ENCODE assay signal across 26 cellular contexts in the genomic region with DNA sequence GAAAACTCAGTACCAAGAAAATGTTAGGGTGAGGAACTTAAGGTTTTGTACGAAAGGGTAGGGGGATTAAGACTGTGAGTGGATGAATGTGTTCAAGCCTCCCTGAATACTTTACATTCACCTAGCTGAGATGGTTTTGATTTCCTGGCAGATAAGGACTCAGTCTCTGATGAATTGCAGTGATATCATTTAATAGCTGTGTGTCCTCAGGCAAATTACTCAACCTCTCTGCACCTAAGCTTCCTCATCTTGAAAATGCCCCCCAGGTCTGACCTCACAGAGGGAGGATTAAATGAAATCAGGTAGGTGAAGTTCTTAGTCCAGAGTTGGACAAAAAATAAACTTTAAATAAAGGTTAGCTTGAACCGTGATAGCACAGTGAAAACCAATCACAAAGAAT.
"Had no signal": no experiment of that assay in that cellular context is flagged by ENCODE, and none has a peak within 500 bp of the region (broad histone marks: within the 10 kb centered on the region; RNA-seq: fewer than 3 reads in every experiment).

No MANE protein-coding gene starts in this region.

- H3K27ac ChIP-seq: stomach, suprapubic skin, testis, thoracic aorta, thyroid gland, tibial artery, tibial nerve, transverse colon, upper lobe of left lung, upper lobe of right lung, uterus, vagina had no signal

- H3K4me1 ChIP-seq: stomach, suprapubic skin, testis, thyroid gland, tibial artery, tibial nerve, upper lobe of left lung, upper lobe of right lung, uterus, vagina had no signal

- DNase-seq: stimulated activated CD4-positive, alpha-beta T cell treated with anti-CD3 and anti-CD28 coated beads, Interleukin-2, amount 100 ng/mL, for 48 hours; stimulated activated CD4-positive, alpha-beta T cell treated with anti-CD3 and anti-CD28 coated beads, Interleukin-4, amount 100 ng/mL, for 1 hour; stimulated activated CD4-positive, alpha-beta T cell treated with anti-CD3 and anti-CD28 coated beads, Interleukin-4, amount 100 ng/mL, for 24 hours; stimulated activated CD4-positive, alpha-beta T cell treated with anti-CD3 and anti-CD28 coated beads, Interleukin-4, amount 100 ng/mL, for 4 hours; stimulated activated CD8-positive, alpha-beta memory T cell treated with anti-CD3 and anti-CD28 coated beads, Interleukin-4, amount 100 ng/mL, for 48 hours; stimulated activated naive B cell treated with anti-CD40 and anti-IgM and Interleukin-4, amounts not matched to agents 10 μg/mL and 1 μg/mL and 100 μg/mL, for 72 hours; stimulated activated naive CD4-positive, alpha-beta T cell; stimulated activated naive CD4-positive, alpha-beta T cell treated with Interleukin-2 at 50 U/mL for 16 hours; stimulated activated naive CD8-positive, alpha-beta T cell treated with anti-CD3 and anti-CD28 coated beads, Interleukin-15, amount 100 ng/mL, for 72 hours; stimulated activated naive CD8-positive, alpha-beta T cell treated with anti-CD3 and anti-CD28 coated beads, Interleukin-15, Interleukin-2, amounts not matched to agents 100 U/mL and 50 U/mL, for 24 hours; stomach; substantia nigra; testis; thyroid gland; tibial artery; transverse colon; upper lobe of left lung; upper lobe of right lung; uterus had no signal

- H3K9me3 ChIP-seq: stomach, suprapubic skin, testis, thoracic aorta, thyroid gland, tibial artery, tibial nerve, transverse colon, upper lobe of left lung, upper lobe of right lung, uterus, vagina had no signal

- ATAC-seq: stimulated activated effector memory CD8-positive, alpha-beta T cell treated with anti-CD3 and anti-CD28 coated beads, Interleukin-12 subunit alpha, Interleukin-12 subunit beta, amount 100 ng/mL, for 72 hours; stimulated activated memory B cell treated with anti-CD40 and anti-IgM and Interleukin-4, amounts not matched to agents 10 μg/mL and 1 μg/mL and 100 μg/mL, for 72 hours; stimulated activated naive B cell treated with anti-CD40 and anti-IgM and Interleukin-4, amounts not matched to agents 10 μg/mL and 1 μg/mL and 100 μg/mL, for 72 hours; stimulated activated naive CD8-positive, alpha-beta T cell treated with anti-CD3 and anti-CD28 coated beads, Interleukin-15, amount 100 ng/mL, for 72 hours; stimulated activated naive CD8-positive, alpha-beta T cell treated with anti-CD3 and anti-CD28 coated beads, Interleukin-15, Interleukin-2, amounts not matched to agents 100 U/mL and 50 U/mL, for 24 hours; upper lobe of right lung had no signal

- H3K36me3 ChIP-seq: stomach, suprapubic skin, thoracic aorta, thyroid gland, tibial artery, tibial nerve, transverse colon, upper lobe of left lung, upper lobe of right lung, uterus, vagina had no signal

- H3K27me3 ChIP-seq: testis, thyroid gland, upper lobe of left lung, uterus, vagina had no signal

- FAIRE-seq: urothelium cell line had no signal

- H3K4me3 ChIP-seq: stomach, suprapubic skin, testis, thoracic aorta, thyroid gland, tibial artery, tibial nerve, transverse colon, upper lobe of left lung, upper lobe of right lung, uterus, vagina had no signal
